Comparison of ENCODE assay signal across 8 cellular contexts in genomic region chr20:2451939-2452732, GRCh38. TPM values are rescaled to one million over a fixed set of nuclear protein-coding genes. Genes with fewer than 3 reads are reported as not detected.
A peak's percentile ranks its signal among the peaks of the same experiment; 100 is the strongest.
DNase-seq lines count a peak whose midpoint lies in the region; ATAC-seq and TF ChIP-seq lines count a peak whose summit lies in the region.

No MANE protein-coding gene starts in this region.

- H3K4me1 ChIP-seq in A673 (ENCODE audit: insufficient read depth, low read length, poor library complexity, severe bottlenecking) = no peaks in the 10 kb centered on the region

- ATAC-seq in WTC11 (peak; percentile 86), HG02678 (IDR thresholded peaks at IDR 0.05; ENCODE audit: unreplicated experiment) (no peak)

- H3K27ac Mint-ChIP-seq in WTC11 = no peak overlapping the region

- no TSS peak for BruUV-seq in A673 (replicated peaks; lab: Mats Ljungman, UMichigan)

- TF ChIP-seq CTCF in A673 (conservative IDR thresholded peaks at IDR 0.05; ENCODE audit: low read depth, low read length) = peak; percentile 92
- peak; percentile 78 for TF ChIP-seq CTCF in WTC11 (IDR thresholded peaks at IDR 0.05)
- peak; percentile 91 for TF ChIP-seq CTCF in cardiac fibroblast (IDR thresholded peaks at IDR 0.05; ENCODE audit: low read depth, low read length)
- peak; percentile 90 for TF ChIP-seq CTCF in kidney epithelial cell (IDR thresholded peaks at IDR 0.05; ENCODE audit: insufficient read depth, low read length, poor library complexity, severe bottlenecking)

- H3K36me3 ChIP-seq in A673 (ENCODE audit: insufficient read depth, low read length, poor library complexity, severe bottlenecking) (no peaks in the 10 kb centered on the region), kidney epithelial cell (ENCODE audit: control insufficient read depth, insufficient read depth, low read length) (no peaks in the 10 kb centered on the region)

- H3K4me3 ChIP-seq in A673 (ENCODE audit: low read depth, low read length, poor library complexity, severe bottlenecking) (no peak overlapping the region), cardiac fibroblast (replicated peaks in 1 of 2; ENCODE audit: low read depth in 2 of 2, low read length in 2 of 2) (no peak overlapping the region), kidney epithelial cell (ENCODE audit: low read depth, low read length) (no peak overlapping the region)

- H3K36me3 Mint-ChIP-seq in WTC11 = no peaks in the 10 kb centered on the region

- CTCF ChIA-PET in A673 (lab: Charles Lee) = interaction anchor here (0.7 to 1.6 kb wide), 5 partner anchors 9 to 245 kb away, joined by 3 to 13 read pairs (median 3); no protein-coding TSS in a partner anchor
- CTCF ChIA-PET in WTC11 (lab: Charles Lee) = interaction anchor here (0.6 to 4.2 kb wide), 24 partner anchors 13 to 462 kb away, joined by 3 to 45 read pairs (median 4); partner anchors contain the start of gene TGM6

- no peaks in the 10 kb centered on the region for H3K27me3 ChIP-seq in A673 (replicated peaks; ENCODE audit: insufficient read depth, low read depth, low read length, poor library complexity)
- H3K27me3 ChIP-seq in kidney epithelial cell (ENCODE audit: control insufficient read depth, insufficient read depth, low read length) = peaks cover 2% of the 10 kb centered on the region

- H3K9me3 ChIP-seq in A673 (ENCODE audit: low read depth, low read length, poor library complexity, severe bottlenecking) = no peaks in the 10 kb centered on the region

- DNase-seq in A673 (ENCODE audit: low spot score) (peak; percentile 85), GM19238 (ENCODE audit: insufficient read length, low spot score) (peak; percentile 16), NCI-H2171 treated with DMSO at 0.1 percent for 48 hours (lab: John Stamatoyannopoulos, UW) (peak; percentile 80), WTC11 (ENCODE audit: low spot score) (peak; percentile 91), cardiac fibroblast (ENCODE audit: low read depth in 2 of 2) (peak; percentile 85 to 87), kidney epithelial cell (ENCODE audit: low read depth) (peak; percentile 5)
- DNase-seq in stimulated activated CD4-positive, alpha-beta T cell treated with anti-CD3 and anti-CD28 coated beads, Interleukin-2, amount 100 ng/mL, for 48 hours = peak; percentile 72 to 74

- no peaks in the 10 kb centered on the region for H3K4me1 Mint-ChIP-seq in WTC11

- no peaks in the 10 kb centered on the region for H3K27me3 Mint-ChIP-seq in WTC11 (ENCODE audit: low read depth)

- intact Hi-C loops in A673 (cut with micrococcal nuclease; ENCODE audit: unreplicated experiment) = loop anchor here (2.0 to 10.0 kb wide), 3 partner anchors 245 to 687 kb away; no protein-coding TSS in a partner anchor

- no peak overlapping the region for H3K27ac ChIP-seq in A673 (ENCODE audit: low read depth, low read length, poor library complexity, severe bottlenecking)

- POLR2A ChIA-PET in A673 (lab: Charles Lee; ENCODE audit: low non-redundant PET) (no interaction called here), WTC11 (lab: Charles Lee) (no interaction called here)

- peaks cover 3% of the 10 kb centered on the region; the same call in 1 of the 2 replicates for H3K9me3 Mint-ChIP-seq in WTC11

- H3K4me3 Mint-ChIP-seq in WTC11 = no peak overlapping the region

TF ChIP-seq in WTC11, 78 proteins besides CTCF, POLR2A, EP300 and RAD21:
- no peak for TF ChIP-seq SMAD3 (CRISPR knock-in tag; IDR thresholded peaks at IDR 0.05; ENCODE audit: borderline replicate concordance)
- TF ChIP-seq ELF4 (CRISPR knock-in tag; IDR thresholded peaks at IDR 0.05; ENCODE audit: low read depth) = no peak
- no peak for TF ChIP-seq ZNF396 (CRISPR knock-in tag; IDR thresholded peaks at IDR 0.05; ENCODE audit: borderline replicate concordance)
- TF ChIP-seq GTF2I (CRISPR knock-in tag; conservative IDR thresholded peaks at IDR 0.05) = no peak

RNA-seq across cellular contexts. Expression of gene SNRPB, which starts 18.5 kb away (rescaled TPM):
- total RNA-seq in A673 (2021) = 493 and 522 TPM in 2 replicates
- total RNA-seq in WTC11 (2021) = 489 to 539 TPM (median 498 TPM) in 3 replicates
- 546 and 598 TPM in 2 replicates for total RNA-seq in kidney epithelial cell

RNA-seq across cellular contexts. Expression of gene ZNF343, which starts 56.6 kb away (rescaled TPM):
- total RNA-seq in A673 (2021) (13.8 and 16.2 TPM in 2 replicates), WTC11 (2021) (5.0 to 7.6 TPM (median 6.3 TPM) in 3 replicates), kidney epithelial cell (6.2 and 9.9 TPM in 2 replicates)

Comparison
In these comparisons a context has a peak if more than half of its experiments do, and no peak if none do; other contexts are left out.
1. DNase-seq: peak in every context shown above with its lines; median percentile 91 in WTC11; 86 in cardiac fibroblast; 85 in A673; 80 in NCI-H2171 treated with DMSO at 0.1 percent for 48 hours; 73 in stimulated activated CD4-positive, alpha-beta T cell treated with anti-CD3 and anti-CD28 coated beads, Interleukin-2, amount 100 ng/mL, for 48 hours; 16 in GM19238; 5 in kidney epithelial cell.